Comparison of ENCODE assay signal across 8 cellular contexts in the genomic region with DNA sequence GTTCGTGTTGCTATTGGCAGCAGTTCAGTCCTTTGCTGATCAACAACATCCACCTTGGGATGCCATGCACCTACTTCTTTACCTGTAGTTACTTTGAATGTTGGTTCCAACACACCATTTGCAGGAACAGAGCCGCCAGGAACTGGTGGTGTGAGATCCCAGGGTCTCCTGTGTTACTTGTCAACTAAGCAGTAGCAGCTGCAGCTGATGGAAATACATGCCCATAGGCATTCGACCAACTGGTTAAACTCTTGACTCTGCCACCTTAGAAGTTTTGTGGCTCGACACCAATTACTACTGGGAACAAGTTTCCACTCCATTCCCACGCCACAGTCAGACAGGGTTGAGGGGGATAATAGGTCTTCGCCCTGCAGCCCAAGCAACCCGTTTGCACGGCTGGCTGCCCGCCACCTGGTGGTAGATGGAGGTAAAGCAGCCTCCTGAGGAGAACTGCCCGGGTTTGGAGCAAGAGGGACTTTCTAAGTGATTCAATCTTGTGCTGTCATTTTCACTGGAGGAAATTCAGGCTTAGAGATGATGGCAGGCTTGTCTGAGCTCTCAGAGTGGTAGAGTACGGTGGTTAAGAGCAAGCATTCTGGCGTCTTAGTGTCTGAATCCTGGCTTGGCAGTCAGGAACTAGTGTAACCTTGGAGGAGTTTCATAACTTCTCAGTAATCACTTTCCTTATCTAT.
DNase-seq lines count a peak whose midpoint lies in the region; ATAC-seq and TF ChIP-seq lines count a peak whose summit lies in the region.

No MANE protein-coding gene starts in this region.

- ATAC-seq in GM18867 (IDR thresholded peaks at IDR 0.05; ENCODE audit: unreplicated experiment) (peak; percentile 58), HG03432 (IDR thresholded peaks at IDR 0.05; ENCODE audit: unreplicated experiment) (peak; percentile 68)
- peak; percentile 87 for ATAC-seq in activated T-cell treated with anti-CD3 and anti-CD28 coated beads, Interleukin-2, amount 50 U/mL, for 4 hours
- peak; percentile 75 to 82 for ATAC-seq in natural killer cell treated with Interleukin-12 subunit alpha and Interleukin-12 subunit beta and Interleukin-15 and Interleukin-18, amount 100 ng/mL, for 72 hours

- peak; percentile 21 to 46 for DNase-seq in AML-193 (lab: John Stamatoyannopoulos, UW)
- DNase-seq in OCI-M1 (lab: John Stamatoyannopoulos, UW): peak; percentile 91
- peak; percentile 88 for DNase-seq in activated T-cell treated with anti-CD3 and anti-CD28 coated beads, Interleukin-2, amount 50 U/mL, for 4 hours
- no peak for DNase-seq in esophagus squamous epithelium (lab: John Stamatoyannopoulos, UW)
- peak; percentile 79 for DNase-seq in natural killer cell treated with Interleukin-12 subunit alpha and Interleukin-12 subunit beta and Interleukin-15 and Interleukin-18, amount 100 ng/mL, for 72 hours (ENCODE audit: low spot score)
- peak; percentile 59 to 83 (median 68) for DNase-seq in stimulated activated naive CD4-positive, alpha-beta T cell (lab: John Stamatoyannopoulos, UW)

- peak overlapping the region; percentile 45 to 79 for H3K27ac Mint-ChIP-seq in natural killer cell treated with Interleukin-12 subunit alpha and Interleukin-12 subunit beta and Interleukin-15 and Interleukin-18, amount 100 ng/mL, for 72 hours

- no peak overlapping the region for H3K4me3 Mint-ChIP-seq in activated T-cell treated with anti-CD3 and anti-CD28 coated beads, Interleukin-2, amount 50 U/mL, for 4 hours
- H3K4me3 Mint-ChIP-seq in natural killer cell treated with Interleukin-12 subunit alpha and Interleukin-12 subunit beta and Interleukin-15 and Interleukin-18, amount 100 ng/mL, for 72 hours: no peak overlapping the region

- H3K27ac ChIP-seq in esophagus squamous epithelium: no peak overlapping the region

- H3K9me3 Mint-ChIP-seq in activated T-cell treated with anti-CD3 and anti-CD28 coated beads, Interleukin-2, amount 50 U/mL, for 4 hours: no peaks in the 10 kb centered on the region
- no peaks in the 10 kb centered on the region for H3K9me3 Mint-ChIP-seq in natural killer cell treated with Interleukin-12 subunit alpha and Interleukin-12 subunit beta and Interleukin-15 and Interleukin-18, amount 100 ng/mL, for 72 hours

- TF ChIP-seq POLR2A in esophagus squamous epithelium (IDR thresholded peaks at IDR 0.05): no peak

- H3K27me3 Mint-ChIP-seq in activated T-cell treated with anti-CD3 and anti-CD28 coated beads, Interleukin-2, amount 50 U/mL, for 4 hours (ENCODE audit: low read depth): no peaks in the 10 kb centered on the region
- peaks cover 12 to 15% of the 10 kb centered on the region in 2 donors for H3K27me3 Mint-ChIP-seq in natural killer cell treated with Interleukin-12 subunit alpha and Interleukin-12 subunit beta and Interleukin-15 and Interleukin-18, amount 100 ng/mL, for 72 hours

- no peak overlapping the region for H3K4me3 ChIP-seq in esophagus squamous epithelium

- WGBS in esophagus squamous epithelium, 2 donors: 13 to 24% methylated on average over 8 to 9 of the region's 12 CpGs

- peak; percentile 88 to 97 (median 96) for TF ChIP-seq CTCF in esophagus squamous epithelium (IDR thresholded peaks at IDR 0.05)

- peaks cover 50% of the 10 kb centered on the region for H3K4me1 Mint-ChIP-seq in activated T-cell treated with anti-CD3 and anti-CD28 coated beads, Interleukin-2, amount 50 U/mL, for 4 hours (ENCODE audit: low read depth)
- peaks cover 29 to 41% of the 10 kb centered on the region in 2 donors for H3K4me1 Mint-ChIP-seq in natural killer cell treated with Interleukin-12 subunit alpha and Interleukin-12 subunit beta and Interleukin-15 and Interleukin-18, amount 100 ng/mL, for 72 hours (ENCODE audit: low read depth in 2 of 2)

- intact Hi-C loops in esophagus squamous epithelium (cut with DNase I): loop anchor here (2.0 to 5.0 kb wide), 2 partner anchors 44 to 238 kb away; no protein-coding TSS in a partner anchor

- no peaks in the 10 kb centered on the region for H3K9me3 ChIP-seq in esophagus squamous epithelium

- no peaks in the 10 kb centered on the region for H3K36me3 Mint-ChIP-seq in activated T-cell treated with anti-CD3 and anti-CD28 coated beads, Interleukin-2, amount 50 U/mL, for 4 hours (ENCODE audit: insufficient read depth)
- H3K36me3 Mint-ChIP-seq in natural killer cell treated with Interleukin-12 subunit alpha and Interleukin-12 subunit beta and Interleukin-15 and Interleukin-18, amount 100 ng/mL, for 72 hours: no peaks in the 10 kb centered on the region

- H3K27me3 ChIP-seq in esophagus squamous epithelium: no peaks in the 10 kb centered on the region

- peaks cover 9 to 27% (median 12%) of the 10 kb centered on the region in 3 donors for H3K4me1 ChIP-seq in esophagus squamous epithelium

- no peaks in the 10 kb centered on the region for H3K36me3 ChIP-seq in esophagus squamous epithelium
